ENCODE assay signal across 8 cellular contexts in the genomic region with DNA sequence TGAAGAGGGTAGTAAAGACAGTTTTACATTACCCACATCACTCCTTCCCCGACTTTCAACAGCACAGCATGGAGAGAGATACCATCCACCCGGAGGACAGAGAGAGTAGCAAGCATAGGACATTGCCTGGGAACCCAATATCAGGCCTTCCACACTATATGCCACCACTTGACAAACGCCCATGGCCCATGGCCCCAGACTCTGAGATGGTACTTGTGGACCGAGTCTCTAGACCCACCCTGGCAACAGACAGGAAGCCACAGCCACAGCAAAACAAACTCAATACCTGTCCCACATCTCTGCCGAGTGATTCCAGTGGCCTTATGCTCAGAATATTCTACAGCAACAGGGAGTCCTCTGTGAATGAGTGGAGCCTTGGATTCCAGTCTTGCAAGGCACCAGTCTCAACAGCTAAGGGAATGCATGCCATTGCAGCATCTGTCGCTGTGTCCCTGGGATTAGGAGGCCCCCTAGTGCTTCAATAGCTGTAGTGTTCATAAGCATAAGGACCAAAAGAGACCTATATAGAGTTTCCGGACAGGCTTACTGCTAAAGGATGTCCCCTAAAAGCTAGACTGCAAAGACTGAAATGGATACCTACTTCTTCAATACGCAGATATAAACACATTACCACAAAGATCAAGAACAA. TPM values are rescaled to one million over a fixed set of nuclear protein-coding genes. Genes with fewer than 3 reads are reported as not detected.
DNase-seq lines count a peak whose midpoint lies in the region; ATAC-seq and TF ChIP-seq lines count a peak whose summit lies in the region.

No MANE protein-coding gene starts in this region.

- BruUV-seq in Calu3 (replicated peaks; lab: Mats Ljungman, UMichigan) = no TSS peak

- no peaks in the 10 kb centered on the region for H3K36me3 Mint-ChIP-seq in Calu3 (ENCODE audit: insufficient read depth, unreplicated experiment)

- H3K27me3 Mint-ChIP-seq in Calu3 (ENCODE audit: unreplicated experiment) = peaks cover 86% of the 10 kb centered on the region

- no peak overlapping the region for H3K4me3 Mint-ChIP-seq in Calu3 (ENCODE audit: low read depth, unreplicated experiment)

- TF ChIP-seq CTCF in Calu3 (IDR thresholded peaks at IDR 0.05; ENCODE audit: unreplicated experiment) = peak; percentile 46

- H3K27ac Mint-ChIP-seq in Calu3 (ENCODE audit: unreplicated experiment) = no peak overlapping the region

- CTCF ChIA-PET in Calu3 (lab: Charles Lee) = interaction anchor here (0.5 to 0.8 kb wide), 3 partner anchors 74 to 1157 kb away, joined by 3 read pairs; no protein-coding TSS in a partner anchor

- peak; percentile 92 for ATAC-seq in GM18861 (IDR thresholded peaks at IDR 0.05; ENCODE audit: unreplicated experiment)
- peak; percentile 81 for ATAC-seq in HG03108 (IDR thresholded peaks at IDR 0.05; ENCODE audit: unreplicated experiment)
- no peak for ATAC-seq in HG03045 (IDR thresholded peaks at IDR 0.05; ENCODE audit: unreplicated experiment)

- no peaks in the 10 kb centered on the region for H3K9me3 Mint-ChIP-seq in Calu3 (ENCODE audit: low read depth, unreplicated experiment)

- no peaks in the 10 kb centered on the region for H3K4me1 Mint-ChIP-seq in Calu3 (ENCODE audit: low read depth, unreplicated experiment)

- intact Hi-C loops in Calu3 (cut with micrococcal nuclease; ENCODE audit: unreplicated experiment) = no loop called here

- DNase-seq in Calu3 (peak; percentile 47), NCI-H748 treated with DMSO at 0.1 percent for 48 hours (lab: John Stamatoyannopoulos, UW) (peak; percentile 22), hepatic stellate cell (ENCODE audit: low spot score) (peak; percentile 36)
- peak; percentile 25 for DNase-seq in activated naive CD4-positive, alpha-beta T cell treated with Interleukin-2 at 50 U/mL for 16 hours
- peak; percentile 28 to 32 for DNase-seq in stimulated activated CD4-positive, alpha-beta T cell treated with anti-CD3 and anti-CD28 coated beads, Interleukin-2, amount 100 ng/mL, for 24 hours

RNA-seq across cellular contexts. Expression of gene CT55, which starts 14.7 kb away (rescaled TPM):
- not detected in 2 replicates for total RNA-seq in Calu3 (2022)
